Comparison of ENCODE assay signal across 1 cellular context in genomic region chr20:46994341-46994740, GRCh38.
TF ChIP-seq lines count a peak whose summit lies in the region.

No MANE protein-coding gene starts in this region.

TF ChIP-seq in GM23338, 12 proteins besides CTCF, POLR2A, EP300 and RAD21 (continued from another document):
- TF ChIP-seq ZNF462 (CRISPR knock-in tag; IDR thresholded peaks at IDR 0.05) (no peak), NANOG (IDR thresholded peaks at IDR 0.05; ENCODE audit: borderline replicate concordance) (no peak), POLR2AphosphoS5 (IDR thresholded peaks at IDR 0.05; ENCODE audit: low read depth) (no peak), ZNF114 (CRISPR knock-in tag; IDR thresholded peaks at IDR 0.05) (no peak)
TF ChIP-seq in GM23338: peak in this region for 0.
